24 cellular contexts compared by ENCODE assay signal in genomic region chr11:2667940-2668339, GRCh38. TPM values are rescaled to one million over a fixed set of nuclear protein-coding genes. Genes with fewer than 3 reads are reported as not detected.
DNase-seq lines count a peak whose midpoint lies in the region; ATAC-seq, FAIRE-seq and TF ChIP-seq lines count a peak whose summit lies in the region.
"Had no signal": no experiment of that assay in that cellular context is flagged by ENCODE, and none has a peak within 500 bp of the region (broad histone marks: within the 10 kb centered on the region; RNA-seq: fewer than 3 reads in every experiment).

No MANE protein-coding gene starts in this region.

- no peak for FAIRE-seq in HepG2 (lab: Jason Lieb, UNC)
- FAIRE-seq: GM12892, GM18507, H1 had no signal

- in situ Hi-C loops in HepG2 (cut with HindIII; ENCODE audit: extremely low pct_ligation_motif_present, low pct_unique_long_range_greater_than_20kb) = loop anchor here (10.0 kb wide), 1 partner anchor 133 kb away; no protein-coding TSS in a partner anchor

- DNase-seq in HepG2 (ENCODE audit: low spot score) (peak; percentile 38), right lobe of liver (no peak), activated B cell treated with CpG ODN at 0.5 μM for 24 hours (peak; percentile 11), mesothelial cell of epicardium (ENCODE audit: low spot score in 2 of 2, unreplicated experiment in 2 of 2) (no peak), NCI-H1417 (lab: John Stamatoyannopoulos, UW) (no peak)
- no peak for DNase-seq in activated CD4-positive, alpha-beta T cell treated with anti-CD3 and anti-CD28 coated beads for 36 hours
- DNase-seq: Calu3, DMS53, KG1, NCI-H1092, NCI-H146, NCI-H2081, NCI-H510A, NCI-H774, OCI-M1, SIG-M5 had no signal

- ATAC-seq in HepG2 (no peak), right lobe of liver (no peak), activated B cell treated with CpG ODN at 0.5 μM for 24 hours (ENCODE audit: low read depth) (no peak), GM19395 (IDR thresholded peaks at IDR 0.05; ENCODE audit: unreplicated experiment) (no peak), HG03469 (IDR thresholded peaks at IDR 0.05; ENCODE audit: unreplicated experiment) (no peak)
- ATAC-seq in activated CD4-positive, alpha-beta T cell treated with anti-CD3 and anti-CD28 coated beads for 36 hours = no peak
- ATAC-seq: CD8-positive, alpha-beta T cell; SK-N-SH treated with all-trans-retinoic acid at 6 μM for 48 hours had no signal

- H3K27ac Mint-ChIP-seq in activated B cell treated with CpG ODN at 0.5 μM for 24 hours = no peak overlapping the region
- peak overlapping the region; percentile 43 for H3K27ac Mint-ChIP-seq in mesothelial cell of epicardium
- H3K27ac Mint-ChIP-seq in activated CD4-positive, alpha-beta T cell treated with anti-CD3 and anti-CD28 coated beads for 36 hours = no peak overlapping the region
- H3K27ac Mint-ChIP-seq: CD8-positive, alpha-beta T cell had no signal

- H3K4me3 ChIP-seq in HepG2 (replicated peaks in 1 of 3; ENCODE audit: insufficient read depth in 1 of 3, low read depth in 2 of 3, low read length in 3 of 3) (no peak overlapping the region), right lobe of liver (no peak overlapping the region)
- H3K4me3 ChIP-seq: BLaER1 had no signal

- no peak for TF ChIP-seq RAD21 in HepG2 (CRISPR knock-in tag; IDR thresholded peaks at IDR 0.05)

- TF ChIP-seq CTCF in HepG2 (CRISPR knock-in tag; IDR thresholded peaks at IDR 0.05) (no peak), right lobe of liver (IDR thresholded peaks at IDR 0.05) (no peak), activated B cell treated with CpG ODN at 0.5 μM for 24 hours (IDR thresholded peaks at IDR 0.05) (no peak), mesothelial cell of epicardium (IDR thresholded peaks at IDR 0.05; ENCODE audit: unreplicated experiment) (no peak)

- H3K4me3 Mint-ChIP-seq in activated B cell treated with CpG ODN at 0.5 μM for 24 hours = no peak overlapping the region
- no peak overlapping the region for H3K4me3 Mint-ChIP-seq in mesothelial cell of epicardium
- no peak overlapping the region for H3K4me3 Mint-ChIP-seq in activated CD4-positive, alpha-beta T cell treated with anti-CD3 and anti-CD28 coated beads for 36 hours
- H3K4me3 Mint-ChIP-seq: CD8-positive, alpha-beta T cell had no signal

- POLR2A ChIA-PET in HepG2 (lab: Yijun Ruan, JAX) = interaction anchor here (1.0 to 1.2 kb wide), 2 partner anchors 17 to 73 kb away, joined by 3 to 5 read pairs; no protein-coding TSS in a partner anchor
- POLR2A ChIA-PET in activated B cell treated with CpG ODN at 0.5 μM for 24 hours (lab: Charles Lee) = no interaction called here
- POLR2A ChIA-PET in activated CD4-positive, alpha-beta T cell treated with anti-CD3 and anti-CD28 coated beads for 36 hours (lab: Charles Lee) = no interaction called here

- H3K4me2 ChIP-seq in HepG2 (ENCODE audit: low read depth, low read length) = no peak overlapping the region
- H3K4me2 ChIP-seq: BLaER1 had no signal

- WGBS in HepG2 (ENCODE audit: low lambda C conversion rate) = 60% methylated on average over 2 of the region's 2 CpGs
- WGBS in right lobe of liver (ENCODE audit: insufficient coverage, low coverage, low lambda C conversion rate, missing lambda C conversion rate) = no CpG with 5 or more reads among the region's 2 CpGs

- H2AFZ ChIP-seq in HepG2 (ENCODE audit: low read length) = no peak overlapping the region

- peaks cover 99% of the 10 kb centered on the region for H4K20me1 ChIP-seq in HepG2 (ENCODE audit: insufficient read depth, low read length)

- CTCF ChIA-PET in HepG2 (lab: Yijun Ruan, JAX; ENCODE audit: low intra/inter-chr PET ratio, low total read pairs) = no interaction called here
- CTCF ChIA-PET in activated B cell treated with CpG ODN at 0.5 μM for 24 hours (lab: Charles Lee) = no interaction called here
- CTCF ChIA-PET in activated CD4-positive, alpha-beta T cell treated with anti-CD3 and anti-CD28 coated beads for 36 hours (lab: Charles Lee) = no interaction called here

- H3K27me3 Mint-ChIP-seq in activated B cell treated with CpG ODN at 0.5 μM for 24 hours (no peaks in the 10 kb centered on the region), mesothelial cell of epicardium (ENCODE audit: low read depth) (no peaks in the 10 kb centered on the region)
- H3K27me3 Mint-ChIP-seq in activated CD4-positive, alpha-beta T cell treated with anti-CD3 and anti-CD28 coated beads for 36 hours = no peaks in the 10 kb centered on the region

- peaks cover 17% of the 10 kb centered on the region for H3K36me3 Mint-ChIP-seq in activated B cell treated with CpG ODN at 0.5 μM for 24 hours (ENCODE audit: low read depth)
- H3K36me3 Mint-ChIP-seq in mesothelial cell of epicardium = peaks cover 49% of the 10 kb centered on the region
- no peaks in the 10 kb centered on the region for H3K36me3 Mint-ChIP-seq in activated CD4-positive, alpha-beta T cell treated with anti-CD3 and anti-CD28 coated beads for 36 hours (ENCODE audit: low read depth)

- H3K9ac ChIP-seq in HepG2 (ENCODE audit: insufficient read depth, low read depth, low read length) = no peak overlapping the region
- H3K9ac ChIP-seq: BLaER1 had no signal

- TF ChIP-seq EP300 in HepG2 (IDR thresholded peaks at IDR 0.05; ENCODE audit: low read depth in 2 of 2, low read length in 2 of 2) = no peak
- no peak for TF ChIP-seq EP300 in HepG2 (CRISPR knock-in tag; IDR thresholded peaks at IDR 0.05; ENCODE audit: borderline replicate concordance)

- intact Hi-C loops in HepG2 (cut with micrococcal nuclease; ENCODE audit: unreplicated experiment) (no loop called here), right lobe of liver (cut with DNase I) (no loop called here), activated B cell treated with CpG ODN at 0.5 μM for 24 hours (cut with micrococcal nuclease) (no loop called here)
- intact Hi-C loops in activated CD4-positive, alpha-beta T cell treated with anti-CD3 and anti-CD28 coated beads for 36 hours (cut with DNase I, micrococcal nuclease) = no loop called here

- no peak overlapping the region for H3K27ac ChIP-seq in HepG2 (ENCODE audit: extremely low read length, insufficient read depth, low read length)
- no peak overlapping the region for H3K27ac ChIP-seq in right lobe of liver
- H3K27ac ChIP-seq: BLaER1 had no signal

- BruUV-seq in HepG2 (replicated peaks; lab: Mats Ljungman, UMichigan) = no TSS peak

- peaks cover 34 to 96% of the 10 kb centered on the region in 2 experiments for H3K36me3 ChIP-seq in HepG2 (replicated peaks in 1 of 2; ENCODE audit: control insufficient read depth in 1 of 2, insufficient read depth in 2 of 2, low read length in 2 of 2)
- no peaks in the 10 kb centered on the region for H3K36me3 ChIP-seq in right lobe of liver

- peak in 1 of 2 experiments; percentile 42; a peak in 2 of 4 replicates for TF ChIP-seq POLR2A in HepG2 (IDR thresholded peaks at IDR 0.05; ENCODE audit: insufficient read depth in 1 of 2, low read depth in 2 of 2, low read length in 2 of 2)
- no peak for TF ChIP-seq POLR2A in right lobe of liver (IDR thresholded peaks at IDR 0.05)

- H3K4me1 Mint-ChIP-seq in activated B cell treated with CpG ODN at 0.5 μM for 24 hours (peaks cover 2% of the 10 kb centered on the region), mesothelial cell of epicardium (peaks cover 12% of the 10 kb centered on the region)
- H3K4me1 Mint-ChIP-seq in activated CD4-positive, alpha-beta T cell treated with anti-CD3 and anti-CD28 coated beads for 36 hours = no peaks in the 10 kb centered on the region

- no peaks in the 10 kb centered on the region for H3K27me3 ChIP-seq in HepG2 (ENCODE audit: control insufficient read depth in 1 of 2, insufficient read depth in 2 of 2, low read length in 2 of 2)
- H3K27me3 ChIP-seq in right lobe of liver = no peaks in the 10 kb centered on the region
- H3K27me3 ChIP-seq: BLaER1 had no signal

- H3K4me1 ChIP-seq in HepG2 (ENCODE audit: insufficient read depth, low read length) (peaks cover 97% of the 10 kb centered on the region), right lobe of liver (no peaks in the 10 kb centered on the region)

- no peaks in the 10 kb centered on the region for H3K9me3 Mint-ChIP-seq in activated B cell treated with CpG ODN at 0.5 μM for 24 hours
- no peaks in the 10 kb centered on the region for H3K9me3 Mint-ChIP-seq in mesothelial cell of epicardium
- H3K9me3 Mint-ChIP-seq in activated CD4-positive, alpha-beta T cell treated with anti-CD3 and anti-CD28 coated beads for 36 hours (ENCODE audit: low read depth) = no peaks in the 10 kb centered on the region
- H3K9me3 Mint-ChIP-seq: CD8-positive, alpha-beta T cell had no signal

- H3K79me2 ChIP-seq in HepG2 (ENCODE audit: insufficient read depth, low read length) = peaks cover 82% of the 10 kb centered on the region

- H3K9me3 ChIP-seq in HepG2 (ENCODE audit: low read length) (no peaks in the 10 kb centered on the region), right lobe of liver (no peaks in the 10 kb centered on the region)

TF ChIP-seq in HepG2, 621 proteins besides CTCF, POLR2A, EP300 and RAD21 (continues in another document):
- peak; percentile 99 for TF ChIP-seq RBM22 (optimal IDR thresholded peaks at IDR 0.05; ENCODE audit: low read length)

RNA-seq across cellular contexts. Expression of gene KCNQ1OT1, which starts 31.9 kb away (rescaled TPM):
- total RNA-seq in HepG2 (2016; rRNA removed; fragmentation: Illumina TruSeq; extraction: Trizol) (2.5 and 18.9 TPM in 2 replicates), right lobe of liver (1 to 10 TPM in 2 of 6 experiments, under 1 TPM in 4; 0.37 to 1.7 (median 0.60) TPM), activated B cell treated with CpG ODN at 0.5 μM for 24 hours (0.88 and 1.2 TPM in 2 replicates), mesothelial cell of epicardium (30.5 to 35.1 TPM (median 31.9 TPM) in 3 replicates)
- 0.30 and 0.35 TPM in 2 replicates for total RNA-seq in HepG2 (2016; cell fraction: cytosol; rRNA removed; fragmentation: Illumina TruSeq; extraction: Trizol; ENCODE audit: low read depth)
- total RNA-seq in HepG2 (2016; cell fraction: insoluble cytoplasmic fraction; rRNA removed; fragmentation: Illumina TruSeq; extraction: Trizol) = 2.0 and 16.5 TPM in 2 replicates
- total RNA-seq in HepG2 (2016; cell fraction: membrane; rRNA removed; fragmentation: Illumina TruSeq; extraction: Trizol) = 0.90 and 1.1 TPM in 2 replicates
- total RNA-seq in HepG2 (2016; cell fraction: nucleus; rRNA removed; fragmentation: Illumina TruSeq; extraction: Trizol) = 66.8 and 83.4 TPM in 2 replicates
- polyA plus RNA-seq in HepG2 (2011; rRNA removed) = 1.3 TPM in 2 replicates
- 0.05 TPM in 2 replicates for polyA plus RNA-seq in HepG2 (2011; cell fraction: cytosol; rRNA removed)
- polyA plus RNA-seq in HepG2 (2011; cell fraction: nucleus; rRNA removed) = 11.8 and 14.7 TPM in 2 replicates
- 1.9 and 2.0 TPM in 2 replicates for polyA plus RNA-seq in HepG2 (2012)
- polyA plus RNA-seq in HepG2 (2016; cell fraction: cytosol; fragmentation: Illumina TruSeq; extraction: Trizol; ENCODE audit: low read depth) = 0.01 and 0.02 TPM in 2 replicates
- 0.15 and 0.17 TPM in 2 replicates for polyA plus RNA-seq in HepG2 (2016; cell fraction: insoluble cytoplasmic fraction; fragmentation: Illumina TruSeq; extraction: Trizol; ENCODE audit: low read depth)
- 0.03 and 0.06 TPM in 2 replicates for polyA plus RNA-seq in HepG2 (2016; cell fraction: membrane; fragmentation: Illumina TruSeq; extraction: Trizol; ENCODE audit: low read depth)
- polyA plus RNA-seq in HepG2 (2016; cell fraction: nucleus; fragmentation: Illumina TruSeq; extraction: Trizol; ENCODE audit: insufficient read depth, low read depth) = 8.4 and 10.5 TPM in 2 replicates
- polyA minus RNA-seq in HepG2 (2011; rRNA and poly(A)+ RNA removed; ENCODE audit: low replicate concordance) = 0.05 and 36.1 TPM in 2 replicates
- 0.79 and 0.97 TPM in 2 replicates for polyA minus RNA-seq in HepG2 (2011; cell fraction: cytosol; rRNA and poly(A)+ RNA removed)
- polyA minus RNA-seq in HepG2 (2011; cell fraction: nucleus; rRNA and poly(A)+ RNA removed) = 112 and 125 TPM in 2 replicates
- total RNA-seq in activated CD4-positive, alpha-beta T cell treated with anti-CD3 and anti-CD28 coated beads for 36 hours = under 1 TPM; 0.16 TPM

Comparison
In these comparisons a context has a peak if more than half of its experiments do, and no peak if none do; other contexts are left out.
1. DNase-seq: peak in HepG2 (single experiment) and activated B cell treated with CpG ODN at 0.5 μM for 24 hours (single experiment); none in right lobe of liver (0 of 3), mesothelial cell of epicardium (0 of 2), activated CD4-positive, alpha-beta T cell treated with anti-CD3 and anti-CD28 coated beads for 36 hours (single experiment) and NCI-H1417 (0 of 3).